18 cellular contexts compared by ENCODE assay signal in the genomic region with DNA sequence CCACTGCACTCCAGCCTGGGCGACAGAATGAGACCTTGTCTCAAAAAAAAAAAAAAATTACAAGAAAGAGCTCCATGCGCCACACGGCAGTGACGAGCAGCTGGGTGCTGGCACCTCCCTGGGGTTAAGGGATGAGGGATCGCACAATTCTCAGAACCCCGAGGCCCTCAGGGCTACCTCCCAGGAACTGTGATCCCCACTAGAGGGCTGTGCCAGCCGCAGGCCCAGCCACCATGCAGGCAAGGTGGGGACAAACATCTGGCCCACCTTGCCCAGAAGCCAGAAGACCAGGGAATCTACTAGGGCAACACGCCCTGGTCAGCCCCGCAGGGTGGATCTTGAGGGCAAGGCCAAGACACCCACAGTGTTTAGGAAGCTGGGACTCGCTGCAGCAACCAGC. TPM values are rescaled to one million over a fixed set of nuclear protein-coding genes. Genes with fewer than 3 reads are reported as not detected.
DNase-seq lines count a peak whose midpoint lies in the region; FAIRE-seq and TF ChIP-seq lines count a peak whose summit lies in the region.
"Had no signal": no experiment of that assay in that cellular context is flagged by ENCODE, and none has a peak within 500 bp of the region (broad histone marks: within the 10 kb centered on the region; RNA-seq: fewer than 3 reads in every experiment).

No MANE protein-coding gene starts in this region.

- H3K27ac Mint-ChIP-seq in H9 = no peak overlapping the region
- no peak overlapping the region for H3K27ac Mint-ChIP-seq in activated T-helper 2 cell treated with anti-CD3 and anti-CD28 coated beads, Interferon-gamma antibody, Interleukin-2, Interleukin-4, amounts not matched to agents 10 μg/mL and 5 μg/mL and 100 μg/mL, durations not matched to agents 14 hours and 24 hours and 36 hours
- H3K27ac Mint-ChIP-seq: B cell; CD8-positive, alpha-beta T cell had no signal

- H2BK12ac ChIP-seq in H9 (ENCODE audit: insufficient read length, low read depth, low read length) = no peak overlapping the region
- no peak overlapping the region for H2BK12ac ChIP-seq in H1 (ENCODE audit: low read depth, low read length)
- H2BK12ac ChIP-seq in mesenchymal stem cell (ENCODE audit: low read length in 2 of 2) = no peak overlapping the region

- no peaks in the 10 kb centered on the region for H3K27me3 ChIP-seq in H9 (ENCODE audit: insufficient read depth, low read length)
- no peaks in the 10 kb centered on the region for H3K27me3 ChIP-seq in H1 (replicated peaks in 1 of 4; ENCODE audit: control insufficient read depth in 3 of 4, extremely low read depth in 1 of 4, insufficient read depth in 3 of 4, low read length in 3 of 4)
- H3K27me3 ChIP-seq in mesenchymal stem cell (ENCODE audit: control insufficient read depth in 1 of 2, insufficient read depth in 1 of 2, low read length in 2 of 2) = peaks cover 21 to 40% of the 10 kb centered on the region in 2 experiments
- H3K27me3 ChIP-seq in Peyer's patch = no peaks in the 10 kb centered on the region
- H3K27me3 ChIP-seq: BLaER1 treated with 17β-estradiol and CSF1 and Interleukin-3, amounts not matched to agents 10 nM and 100 nM had no signal

- 0 out of 4 replicates have a peak, but pooled peaks cover 0 to 3% of the 10 kb centered on the region in 2 experiments for H3K4me1 Mint-ChIP-seq in H9
- H3K4me1 Mint-ChIP-seq in activated T-helper 2 cell treated with anti-CD3 and anti-CD28 coated beads, Interferon-gamma antibody, Interleukin-2, Interleukin-4, amounts not matched to agents 10 μg/mL and 5 μg/mL and 100 μg/mL, durations not matched to agents 14 hours and 24 hours and 36 hours (ENCODE audit: low read depth) = no peaks in the 10 kb centered on the region

- no peak for FAIRE-seq in H1 (lab: Jason Lieb, UNC)

- no peak overlapping the region for H3T11ph ChIP-seq in H9 (ENCODE audit: low read length)

- H3K4me3 ChIP-seq in H1 (ENCODE audit: extremely low read depth in 1 of 4, insufficient read depth in 2 of 4, low read depth in 3 of 4, low read length in 4 of 4) (no peak overlapping the region), mesenchymal stem cell (ENCODE audit: insufficient read depth in 1 of 2, low read depth in 1 of 2, low read length in 2 of 2) (no peak overlapping the region), Peyer's patch (no peak overlapping the region)
- H3K4me3 ChIP-seq: BLaER1 treated with 17β-estradiol and CSF1 and Interleukin-3, amounts not matched to agents 10 nM and 100 nM; HAP-1 had no signal

- H3K27ac ChIP-seq in H9 (ENCODE audit: insufficient read length, low read depth, low read length) = no peak overlapping the region
- H3K27ac ChIP-seq in H1 (ENCODE audit: low read depth, low read length) = no peak overlapping the region
- no peak overlapping the region for H3K27ac ChIP-seq in mesenchymal stem cell (ENCODE audit: low read length, poor library complexity, severe bottlenecking)
- no peak overlapping the region for H3K27ac ChIP-seq in Peyer's patch
- H3K27ac ChIP-seq: BLaER1 treated with 17β-estradiol and CSF1 and Interleukin-3, amounts not matched to agents 10 nM and 100 nM; HL-60 had no signal

- H3K4me3 Mint-ChIP-seq in H9 = no peak overlapping the region
- H3K4me3 Mint-ChIP-seq in activated T-helper 2 cell treated with anti-CD3 and anti-CD28 coated beads, Interferon-gamma antibody, Interleukin-2, Interleukin-4, amounts not matched to agents 10 μg/mL and 5 μg/mL and 100 μg/mL, durations not matched to agents 14 hours and 24 hours and 36 hours (ENCODE audit: low read depth) = no peak overlapping the region
- H3K4me3 Mint-ChIP-seq: B cell; CD8-positive, alpha-beta T cell had no signal

- H3K4me2 ChIP-seq in H9 (ENCODE audit: insufficient read depth, insufficient read length, low read length) (no peak overlapping the region), H1 (ENCODE audit: insufficient read depth in 1 of 2, low read depth in 2 of 2, low read length in 2 of 2) (no peak overlapping the region), mesenchymal stem cell (ENCODE audit: low read length, poor library complexity, severe bottlenecking) (no peak overlapping the region)

- POLR2A ChIA-PET in H1 (lab: Charles Lee; ENCODE audit: partially characterized antibody) = no interaction called here

- H4K5ac ChIP-seq in H9 (ENCODE audit: insufficient read length, low read depth, low read length) (no peak overlapping the region), H1 (ENCODE audit: insufficient read length, low read depth, low read length) (no peak overlapping the region)

- H4K91ac ChIP-seq in H9 (ENCODE audit: insufficient read length, low read depth, low read length) = no peak overlapping the region
- no peak overlapping the region for H4K91ac ChIP-seq in H1 (replicated peaks; ENCODE audit: insufficient read length, low read length)
- peak overlapping the region; percentile 65 for H4K91ac ChIP-seq in mesenchymal stem cell (ENCODE audit: low read length)

- H3K4ac ChIP-seq in H9 (ENCODE audit: low read depth, low read length) = no peak overlapping the region; the same call in 1 of the 2 replicates
- H3K4ac ChIP-seq in H1 (replicated peaks; ENCODE audit: insufficient read length, low read depth, low read length) = no peak overlapping the region
- no peak overlapping the region for H3K4ac ChIP-seq in mesenchymal stem cell (ENCODE audit: low read depth in 1 of 2, low read length in 2 of 2)

- H3K79me2 ChIP-seq in H9 (ENCODE audit: insufficient read depth, low read length) (no peaks in the 10 kb centered on the region), H1 (ENCODE audit: control insufficient read depth in 1 of 2, insufficient read depth in 2 of 2, low read length in 2 of 2) (no peaks in the 10 kb centered on the region)

- H2BK120ac ChIP-seq in H9 (ENCODE audit: low read depth, low read length, poor library complexity, severe bottlenecking) = no peak overlapping the region
- no peak overlapping the region for H2BK120ac ChIP-seq in H1 (replicated peaks; ENCODE audit: low read depth, low read length)
- no peak overlapping the region for H2BK120ac ChIP-seq in mesenchymal stem cell (ENCODE audit: low read depth, low read length)

- no peak for TF ChIP-seq EP300 in H1 (IDR thresholded peaks at IDR 0.05; ENCODE audit: borderline replicate concordance in 1 of 2, low read depth in 2 of 2, low read length in 2 of 2)

- TF ChIP-seq CTCF in H9 (conservative IDR thresholded peaks at IDR 0.05) (0 out of 3 replicates have a peak, but pooled peaks have one; percentile 11), H1 (IDR thresholded peaks at IDR 0.05; ENCODE audit: control extremely low read depth in 1 of 3, insufficient read depth in 1 of 3, low read depth in 1 of 3, low read length in 3 of 3) (peak in 1 of 3 experiments; percentile 1; a peak in 1 of 4 replicates), Peyer's patch (IDR thresholded peaks at IDR 0.05) (no peak)

- H3K27me3 Mint-ChIP-seq in H9 (ENCODE audit: low read depth) = peaks cover 33% of the 10 kb centered on the region
- H3K27me3 Mint-ChIP-seq in activated T-helper 2 cell treated with anti-CD3 and anti-CD28 coated beads, Interferon-gamma antibody, Interleukin-2, Interleukin-4, amounts not matched to agents 10 μg/mL and 5 μg/mL and 100 μg/mL, durations not matched to agents 14 hours and 24 hours and 36 hours (ENCODE audit: low read depth) = peaks cover 10% of the 10 kb centered on the region
- H3K27me3 Mint-ChIP-seq: B cell had no signal

- no peak; a peak in 1 of 4 replicates for TF ChIP-seq RAD21 in H1 (IDR thresholded peaks at IDR 0.05 in 1 of 2, conservative IDR thresholded peaks at IDR 0.05 in 1 of 2; ENCODE audit: low read depth in 2 of 2, low read length in 2 of 2)

- no CpG with 5 or more reads among the region's 10 CpGs for whole genome bisulfite sequencing in H9 (ENCODE audit: extremely low coverage, insufficient read length, low lambda C conversion rate)
- 95% methylated on average over 9 of the region's 10 CpGs; no CpG with 5 or more reads in 1 of the 2 experiments for WGBS in H1 (ENCODE audit: extremely low coverage in 1 of 2, insufficient coverage in 1 of 2, insufficient read length in 1 of 2, insufficient replicate concordance in 2 of 2, low coverage in 1 of 2, low lambda C conversion rate in 2 of 2, missing lambda C conversion rate in 1 of 2), 2 experiments
- 90% methylated on average over 10 of the region's 10 CpGs for WGBS in mesenchymal stem cell

- H2BK15ac ChIP-seq in H9 (ENCODE audit: low read depth, low read length) (no peak overlapping the region), H1 (ENCODE audit: low read length) (no peak overlapping the region), mesenchymal stem cell (ENCODE audit: low read depth, poor library complexity, severe bottlenecking) (no peak overlapping the region)

- TF ChIP-seq POLR2A in H1 (IDR thresholded peaks at IDR 0.05; ENCODE audit: control extremely low read depth in 1 of 2, low read depth in 2 of 2, low read length in 2 of 2) (no peak), Peyer's patch (IDR thresholded peaks at IDR 0.05) (no peak)

- H2BK20ac ChIP-seq in H9 (ENCODE audit: low read depth, low read length, poor library complexity, severe bottlenecking) (no peak overlapping the region), H1 (ENCODE audit: low read length) (no peak overlapping the region)

- H3K14ac ChIP-seq in H9 (ENCODE audit: insufficient read depth, low read length) = no peak overlapping the region
- H3K14ac ChIP-seq in H1 (ENCODE audit: insufficient read length) = no peak overlapping the region
- H3K14ac ChIP-seq in mesenchymal stem cell (ENCODE audit: low read length in 2 of 2) = no peak overlapping the region

- H2AK5ac ChIP-seq in H9 (ENCODE audit: insufficient read length, low read length) = no peak overlapping the region
- no peak overlapping the region for H2AK5ac ChIP-seq in H1 (ENCODE audit: low read depth, low read length)
- H2AK5ac ChIP-seq in mesenchymal stem cell (ENCODE audit: low read length, severe bottlenecking) = no peak overlapping the region

- H3K18ac ChIP-seq in H9 (ENCODE audit: insufficient read length, low read depth, low read length) (no peak overlapping the region), H1 (ENCODE audit: extremely low read depth, low read length) (no peak overlapping the region), mesenchymal stem cell (ENCODE audit: low read depth in 1 of 2, low read length in 2 of 2) (peak overlapping the region in 1 of 2 experiments; percentile 17)

- H3K36me3 ChIP-seq in H1 (ENCODE audit: control insufficient read depth in 2 of 4, insufficient read depth in 4 of 4, low read length in 3 of 4) = no peaks in the 10 kb centered on the region
- no peaks in the 10 kb centered on the region for H3K36me3 ChIP-seq in mesenchymal stem cell (ENCODE audit: control insufficient read depth in 1 of 2, insufficient read depth in 2 of 2, low read depth in 1 of 2, low read length in 2 of 2)
- H3K36me3 ChIP-seq in Peyer's patch = no peaks in the 10 kb centered on the region
- H3K36me3 ChIP-seq: BLaER1 treated with 17β-estradiol and CSF1 and Interleukin-3, amounts not matched to agents 10 nM and 100 nM; HAP-1 had no signal

- H4K20me1 ChIP-seq in H9 (ENCODE audit: control insufficient read depth, insufficient read depth, insufficient read length) (no peaks in the 10 kb centered on the region), H1 (replicated peaks in 1 of 2; ENCODE audit: control insufficient read depth in 1 of 2, insufficient read depth in 2 of 2, low read length in 2 of 2) (no peaks in the 10 kb centered on the region)
- H4K20me1 ChIP-seq: BLaER1 treated with 17β-estradiol and CSF1 and Interleukin-3, amounts not matched to agents 10 nM and 100 nM had no signal

- H3K56ac ChIP-seq in H9 (ENCODE audit: insufficient read length, low read depth, low read length) (no peak overlapping the region), H1 (replicated peaks; ENCODE audit: insufficient read length, low read depth, low read length) (no peak overlapping the region)

- DNase-seq in H9 (no peak), H1 (ENCODE audit: low read depth in 1 of 2, low spot score in 2 of 2) (no peak), mesenchymal stem cell (no peak), Peyer's patch (no peak)
- DNase-seq in activated CD4-positive, alpha-beta T cell treated with anti-CD3 and anti-CD28 coated beads for 1 hour = no peak
- DNase-seq in activated T-helper 2 cell treated with anti-CD3 and anti-CD28 coated beads, Interferon-gamma antibody, Interleukin-2, Interleukin-4, amounts not matched to agents 10 μg/mL and 5 μg/mL and 100 μg/mL, durations not matched to agents 14 hours and 24 hours and 36 hours (ENCODE audit: low spot score) = no peak
- DNase-seq: Calu3; CD8-positive, alpha-beta T cell; DMS79 treated with DMSO at 0.1 percent for 48 hours; GF-D8; GOT3; IMR-90 had no signal

- CTCF ChIA-PET in H1 (lab: Charles Lee; ENCODE audit: partially characterized antibody) = interaction anchor here (0.7 to 1.1 kb wide), 3 partner anchors 31 to 458 kb away, joined by 3 to 4 read pairs (median 3); no protein-coding TSS in a partner anchor

- no peak overlapping the region for H3K23ac ChIP-seq in H9 (ENCODE audit: insufficient read length, low read depth, low read length)
- no peak overlapping the region for H3K23ac ChIP-seq in H1 (ENCODE audit: insufficient read length)
- no peak overlapping the region for H3K23ac ChIP-seq in mesenchymal stem cell (ENCODE audit: low read length in 2 of 2)

- no peaks in the 10 kb centered on the region for H3K79me1 ChIP-seq in H9 (ENCODE audit: insufficient read depth, low read depth, low read length, poor library complexity, severe bottlenecking)
- no peaks in the 10 kb centered on the region for H3K79me1 ChIP-seq in H1 (ENCODE audit: low read depth, low read length)
- no peaks in the 10 kb centered on the region for H3K79me1 ChIP-seq in mesenchymal stem cell (replicated peaks; ENCODE audit: low read length, poor library complexity, severe bottlenecking)

- H4K8ac ChIP-seq in H9 (replicated peaks; ENCODE audit: insufficient read length, low read depth, low read length) = no peak overlapping the region
- H4K8ac ChIP-seq in H1 (ENCODE audit: extremely low read depth, insufficient read depth, low read length) = peak overlapping the region; percentile 28; the same call in 1 of the 2 replicates
- H4K8ac ChIP-seq in mesenchymal stem cell (ENCODE audit: low read length) = no peak overlapping the region

- H3K9me3 ChIP-seq in H9 (ENCODE audit: control insufficient read depth, low read depth, low read length) = no peaks in the 10 kb centered on the region
- no peaks in the 10 kb centered on the region for H3K9me3 ChIP-seq in H1 (ENCODE audit: insufficient read depth in 2 of 2, low read depth in 1 of 2, low read length in 1 of 2)
- no peaks in the 10 kb centered on the region for H3K9me3 ChIP-seq in mesenchymal stem cell (ENCODE audit: control insufficient read depth, low read length)
- no peaks in the 10 kb centered on the region for H3K9me3 ChIP-seq in Peyer's patch
- H3K9me3 ChIP-seq: HAP-1 had no signal

- H3K4me1 ChIP-seq in H9 (ENCODE audit: insufficient read depth, low read length) = no peaks in the 10 kb centered on the region
- H3K4me1 ChIP-seq in H1 (replicated peaks in 1 of 4; ENCODE audit: control insufficient read depth in 3 of 4, insufficient read depth in 4 of 4, low read length in 3 of 4) = no peaks in the 10 kb centered on the region
- no peaks in the 10 kb centered on the region for H3K4me1 ChIP-seq in mesenchymal stem cell (ENCODE audit: control insufficient read depth, insufficient read depth, low read depth, low read length)
- no peaks in the 10 kb centered on the region for H3K4me1 ChIP-seq in Peyer's patch
- H3K4me1 ChIP-seq: HAP-1 had no signal

- H3K23me2 ChIP-seq in H9 (ENCODE audit: insufficient read length, low read depth, low read length, poor library complexity, severe bottlenecking) (no peaks in the 10 kb centered on the region), H1 (ENCODE audit: low read depth, low read length) (no peaks in the 10 kb centered on the region)

- H2AFZ ChIP-seq in H9 (ENCODE audit: low read length) (no peak overlapping the region), H1 (ENCODE audit: low read length) (no peak overlapping the region), mesenchymal stem cell (ENCODE audit: low read depth, low read length) (no peak overlapping the region)

- H3K9ac ChIP-seq in H9 (ENCODE audit: extremely low read depth, insufficient read length, low read length) = no peak overlapping the region
- no peak overlapping the region for H3K9ac ChIP-seq in H1 (replicated peaks in 1 of 4; ENCODE audit: extremely low read depth in 1 of 4, low read depth in 3 of 4, low read length in 3 of 4)
- H3K9ac ChIP-seq in mesenchymal stem cell (ENCODE audit: low read length) = no peak overlapping the region
- H3K9ac ChIP-seq: BLaER1 treated with 17β-estradiol and CSF1 and Interleukin-3, amounts not matched to agents 10 nM and 100 nM had no signal

- intact Hi-C loops in activated T-helper 2 cell treated with anti-CD3 and anti-CD28 coated beads, Interferon-gamma antibody, Interleukin-2, Interleukin-4, amounts not matched to agents 10 μg/mL and 5 μg/mL and 100 μg/mL, durations not matched to agents 14 hours and 24 hours and 36 hours (cut with micrococcal nuclease) = no loop called here

- H3K9me3 Mint-ChIP-seq in H9 = no peaks in the 10 kb centered on the region; a peak in 1 of 5 replicates
- H3K9me3 Mint-ChIP-seq in activated T-helper 2 cell treated with anti-CD3 and anti-CD28 coated beads, Interferon-gamma antibody, Interleukin-2, Interleukin-4, amounts not matched to agents 10 μg/mL and 5 μg/mL and 100 μg/mL, durations not matched to agents 14 hours and 24 hours and 36 hours = no peaks in the 10 kb centered on the region
- H3K9me3 Mint-ChIP-seq: CD8-positive, alpha-beta T cell had no signal

- H2BK5ac ChIP-seq in H9 (ENCODE audit: insufficient read length, low read length) (no peak overlapping the region), H1 (ENCODE audit: low read depth, low read length) (no peak overlapping the region), mesenchymal stem cell (ENCODE audit: low read depth, low read length, poor library complexity, severe bottlenecking) (no peak overlapping the region)

- no peaks in the 10 kb centered on the region for H3K36me3 Mint-ChIP-seq in H9 (ENCODE audit: insufficient read depth in 1 of 3, low read depth in 3 of 3)
- H3K36me3 Mint-ChIP-seq in activated T-helper 2 cell treated with anti-CD3 and anti-CD28 coated beads, Interferon-gamma antibody, Interleukin-2, Interleukin-4, amounts not matched to agents 10 μg/mL and 5 μg/mL and 100 μg/mL, durations not matched to agents 14 hours and 24 hours and 36 hours (ENCODE audit: low read depth) = no peaks in the 10 kb centered on the region
- H3K36me3 Mint-ChIP-seq: CD8-positive, alpha-beta T cell had no signal

RNA-seq across cellular contexts. Expression of gene SAG, which starts 6.6 kb away (rescaled TPM):
- total RNA-seq in H9 (2021) = not detected in 2 replicates
- total RNA-seq in H1 (2021; fragmentation: NEBNext Ultra II Directional; extraction: Animal tissue kit (Norgen Biotek cat#: 25700)) = not detected in 2 replicates
- polyA plus RNA-seq in H1 (2011; rRNA removed) = not detected in 2 replicates
- not detected for polyA plus RNA-seq in H1 (2011; cell fraction: cytosol; rRNA removed)
- polyA plus RNA-seq in H1 (2011; cell fraction: nucleus; rRNA removed) = not detected
- not detected in 4 replicates for polyA plus RNA-seq in H1 (2012, experiment 1 of 2)
- polyA plus RNA-seq in H1 (2012, experiment 2 of 2) = not detected
- polyA plus RNA-seq in H1 (2013, experiment 1 of 2) = not detected
- polyA plus RNA-seq in H1 (2013, experiment 2 of 2) = not detected
- polyA minus RNA-seq in H1 (2011; rRNA and poly(A)+ RNA removed) = not detected in 2 replicates
- polyA minus RNA-seq in H1 (2011; cell fraction: cytosol; rRNA and poly(A)+ RNA removed) = not detected
- not detected for polyA minus RNA-seq in H1 (2011; cell fraction: nucleus; rRNA and poly(A)+ RNA removed)
- not detected for polyA plus RNA-seq in mesenchymal stem cell (2013, experiment 1 of 2)
- not detected for polyA plus RNA-seq in mesenchymal stem cell (2013, experiment 2 of 2)
- total RNA-seq in Peyer's patch = not detected
- total RNA-seq in activated T-helper 2 cell treated with anti-CD3 and anti-CD28 coated beads, Interferon-gamma antibody, Interleukin-2, Interleukin-4, amounts not matched to agents 10 μg/mL and 5 μg/mL and 100 μg/mL, durations not matched to agents 14 hours and 24 hours and 36 hours = 0.05 TPM in 1 of 2 replicates, not detected in the other
- total RNA-seq: A172, Calu3, HT1080, IMR-90 had no signal
- polyA plus RNA-seq: IMR-90 had no signal

RNA-seq across cellular contexts. Expression of gene DGKD, which starts 40.1 kb away (rescaled TPM):
- total RNA-seq in H9 (2021) (18.1 and 20.7 TPM in 2 replicates), Peyer's patch (100 to 1,000 TPM in 2 of 4 donors, 10 to 100 TPM in 2; 67.7 to 195 (median 125) TPM)
- total RNA-seq in H1 (2021; fragmentation: NEBNext Ultra II Directional; extraction: Animal tissue kit (Norgen Biotek cat#: 25700)) = 30.9 and 31.3 TPM in 2 replicates
- polyA plus RNA-seq in H1 (2011; rRNA removed) = 7.7 and 16.6 TPM in 2 replicates
- 13.0 TPM for polyA plus RNA-seq in H1 (2011; cell fraction: cytosol; rRNA removed)
- 71.8 TPM for polyA plus RNA-seq in H1 (2011; cell fraction: nucleus; rRNA removed)
- polyA plus RNA-seq in H1 (2012, experiment 1 of 2) = 11.2 to 22.9 TPM (median 14.6 TPM) in 4 replicates
- 9.4 TPM for polyA plus RNA-seq in H1 (2012, experiment 2 of 2)
- polyA plus RNA-seq in H1 (2013, experiment 1 of 2) = 8.8 TPM
- polyA plus RNA-seq in H1 (2013, experiment 2 of 2) = 8.9 TPM
- polyA minus RNA-seq in H1 (2011; rRNA and poly(A)+ RNA removed) = 33.2 and 44.4 TPM in 2 replicates
- 13.4 TPM for polyA minus RNA-seq in H1 (2011; cell fraction: cytosol; rRNA and poly(A)+ RNA removed)
- 21.6 TPM for polyA minus RNA-seq in H1 (2011; cell fraction: nucleus; rRNA and poly(A)+ RNA removed)
- polyA plus RNA-seq in mesenchymal stem cell (2013, experiment 1 of 2) = 10.4 TPM
- 7.8 TPM for polyA plus RNA-seq in mesenchymal stem cell (2013, experiment 2 of 2)
- total RNA-seq in activated T-helper 2 cell treated with anti-CD3 and anti-CD28 coated beads, Interferon-gamma antibody, Interleukin-2, Interleukin-4, amounts not matched to agents 10 μg/mL and 5 μg/mL and 100 μg/mL, durations not matched to agents 14 hours and 24 hours and 36 hours = 52.3 and 58.3 TPM in 2 replicates
